ENCODE assay signal across 1 cellular context in the genomic region with DNA sequence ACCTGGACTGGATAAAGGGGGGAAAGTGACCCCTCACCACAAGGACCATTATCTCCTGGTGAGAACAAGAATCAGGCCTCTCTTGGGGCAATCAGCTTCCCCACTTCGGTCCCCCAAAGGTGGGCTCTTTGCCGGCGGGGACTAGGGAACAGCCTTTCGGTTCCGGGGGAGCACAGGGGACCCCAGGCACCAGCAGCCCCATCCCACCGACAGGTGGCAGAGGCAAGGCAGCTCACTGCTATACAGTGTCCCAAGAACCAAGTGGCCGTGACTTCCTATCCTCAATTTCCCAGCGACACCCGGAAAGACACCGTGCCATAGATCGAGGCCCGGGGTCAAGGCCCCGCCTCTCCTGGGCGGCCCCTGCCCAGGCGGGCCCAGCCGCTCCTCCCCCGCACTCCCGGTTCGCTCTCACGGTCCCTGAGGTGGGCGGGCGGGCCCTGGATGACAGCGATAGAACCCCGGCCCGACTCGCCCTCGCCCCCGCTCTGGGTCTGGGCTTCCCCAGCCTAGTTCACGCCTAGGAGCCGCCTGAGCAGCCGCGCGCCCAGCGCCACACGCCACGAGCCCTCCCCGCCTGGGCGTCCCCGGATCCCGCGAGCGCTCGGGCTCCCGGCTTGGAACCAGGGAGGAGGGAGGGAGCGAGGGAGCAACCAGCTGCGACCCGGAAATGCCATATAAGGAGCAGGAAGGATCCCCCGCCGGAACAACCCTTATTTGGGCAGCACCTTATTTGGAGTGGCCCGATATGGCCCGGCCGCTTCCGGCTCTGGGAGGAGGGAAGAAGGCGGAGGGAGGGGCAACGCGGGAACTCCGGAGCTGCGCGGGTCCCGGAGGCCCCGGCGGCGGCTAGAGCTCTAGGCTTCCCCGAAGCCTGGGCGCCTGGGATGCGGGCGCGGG.
TF ChIP-seq lines count a peak whose summit lies in the region.

No MANE protein-coding gene starts in this region.

TF ChIP-seq in WTC11, 78 proteins besides CTCF, POLR2A, EP300 and RAD21 (continued from another document):
- TF ChIP-seq, protein P1, sequence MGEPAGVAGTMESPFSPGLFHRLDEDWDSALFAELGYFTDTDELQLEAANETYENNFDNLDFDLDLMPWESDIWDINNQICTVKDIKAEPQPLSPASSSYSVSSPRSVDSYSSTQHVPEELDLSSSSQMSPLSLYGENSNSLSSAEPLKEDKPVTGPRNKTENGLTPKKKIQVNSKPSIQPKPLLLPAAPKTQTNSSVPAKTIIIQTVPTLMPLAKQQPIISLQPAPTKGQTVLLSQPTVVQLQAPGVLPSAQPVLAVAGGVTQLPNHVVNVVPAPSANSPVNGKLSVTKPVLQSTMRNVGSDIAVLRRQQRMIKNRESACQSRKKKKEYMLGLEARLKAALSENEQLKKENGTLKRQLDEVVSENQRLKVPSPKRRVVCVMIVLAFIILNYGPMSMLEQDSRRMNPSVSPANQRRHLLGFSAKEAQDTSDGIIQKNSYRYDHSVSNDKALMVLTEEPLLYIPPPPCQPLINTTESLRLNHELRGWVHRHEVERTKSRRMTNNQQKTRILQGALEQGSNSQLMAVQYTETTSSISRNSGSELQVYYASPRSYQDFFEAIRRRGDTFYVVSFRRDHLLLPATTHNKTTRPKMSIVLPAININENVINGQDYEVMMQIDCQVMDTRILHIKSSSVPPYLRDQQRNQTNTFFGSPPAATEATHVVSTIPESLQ (CRISPR knock-in tag; IDR thresholded peaks at IDR 0.05), result no peak
- no peak for TF ChIP-seq GTF2I (CRISPR knock-in tag; conservative IDR thresholded peaks at IDR 0.05)
- 0 out of 2 replicates have a peak, but pooled peaks have one; percentile 22 for TF ChIP-seq HMGA2 (CRISPR knock-in tag; IDR thresholded peaks at IDR 0.05)
- TF ChIP-seq, protein P2, sequence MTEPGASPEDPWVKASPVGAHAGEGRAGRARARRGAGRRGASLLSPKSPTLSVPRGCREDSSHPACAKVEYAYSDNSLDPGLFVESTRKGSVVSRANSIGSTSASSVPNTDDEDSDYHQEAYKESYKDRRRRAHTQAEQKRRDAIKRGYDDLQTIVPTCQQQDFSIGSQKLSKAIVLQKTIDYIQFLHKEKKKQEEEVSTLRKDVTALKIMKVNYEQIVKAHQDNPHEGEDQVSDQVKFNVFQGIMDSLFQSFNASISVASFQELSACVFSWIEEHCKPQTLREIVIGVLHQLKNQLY (CRISPR knock-in tag; IDR thresholded peaks at IDR 0.05), result no peak
- peak; percentile 7; the same call in 1 of the 2 replicates for TF ChIP-seq SMAD3 (CRISPR knock-in tag; IDR thresholded peaks at IDR 0.05; ENCODE audit: borderline replicate concordance)
- no peak for TF ChIP-seq ELF4 (CRISPR knock-in tag; IDR thresholded peaks at IDR 0.05; ENCODE audit: low read depth)
- no peak for TF ChIP-seq PRRX2 (CRISPR knock-in tag; IDR thresholded peaks at IDR 0.05)
- TF ChIP-seq, protein P3, sequence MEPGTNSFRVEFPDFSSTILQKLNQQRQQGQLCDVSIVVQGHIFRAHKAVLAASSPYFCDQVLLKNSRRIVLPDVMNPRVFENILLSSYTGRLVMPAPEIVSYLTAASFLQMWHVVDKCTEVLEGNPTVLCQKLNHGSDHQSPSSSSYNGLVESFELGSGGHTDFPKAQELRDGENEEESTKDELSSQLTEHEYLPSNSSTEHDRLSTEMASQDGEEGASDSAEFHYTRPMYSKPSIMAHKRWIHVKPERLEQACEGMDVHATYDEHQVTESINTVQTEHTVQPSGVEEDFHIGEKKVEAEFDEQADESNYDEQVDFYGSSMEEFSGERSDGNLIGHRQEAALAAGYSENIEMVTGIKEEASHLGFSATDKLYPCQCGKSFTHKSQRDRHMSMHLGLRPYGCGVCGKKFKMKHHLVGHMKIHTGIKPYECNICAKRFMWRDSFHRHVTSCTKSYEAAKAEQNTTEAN (CRISPR knock-in tag; IDR thresholded peaks at IDR 0.05), result no peak
- peak; percentile 69; the same call in 1 of the 2 replicates for TF ChIP-seq ZNF263 (CRISPR knock-in tag; IDR thresholded peaks at IDR 0.05; ENCODE audit: low read depth)
- TF ChIP-seq CBFB (CRISPR knock-in tag; IDR thresholded peaks at IDR 0.05; ENCODE audit: low read depth), result no peak
- no peak for TF ChIP-seq ATF1 (CRISPR knock-in tag; IDR thresholded peaks at IDR 0.05)
- TF ChIP-seq, protein P4, sequence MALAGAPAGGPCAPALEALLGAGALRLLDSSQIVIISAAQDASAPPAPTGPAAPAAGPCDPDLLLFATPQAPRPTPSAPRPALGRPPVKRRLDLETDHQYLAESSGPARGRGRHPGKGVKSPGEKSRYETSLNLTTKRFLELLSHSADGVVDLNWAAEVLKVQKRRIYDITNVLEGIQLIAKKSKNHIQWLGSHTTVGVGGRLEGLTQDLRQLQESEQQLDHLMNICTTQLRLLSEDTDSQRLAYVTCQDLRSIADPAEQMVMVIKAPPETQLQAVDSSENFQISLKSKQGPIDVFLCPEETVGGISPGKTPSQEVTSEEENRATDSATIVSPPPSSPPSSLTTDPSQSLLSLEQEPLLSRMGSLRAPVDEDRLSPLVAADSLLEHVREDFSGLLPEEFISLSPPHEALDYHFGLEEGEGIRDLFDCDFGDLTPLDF (CRISPR knock-in tag; IDR thresholded peaks at IDR 0.05), result no peak
- TF ChIP-seq EMX1 (CRISPR knock-in tag; IDR thresholded peaks at IDR 0.05), result 0 out of 2 replicates have a peak, but pooled peaks have one; percentile 11
- peak; percentile 11; the same call in 1 of the 2 replicates for TF ChIP-seq FOXK1 (CRISPR knock-in tag; IDR thresholded peaks at IDR 0.05)
- TF ChIP-seq, protein P5, sequence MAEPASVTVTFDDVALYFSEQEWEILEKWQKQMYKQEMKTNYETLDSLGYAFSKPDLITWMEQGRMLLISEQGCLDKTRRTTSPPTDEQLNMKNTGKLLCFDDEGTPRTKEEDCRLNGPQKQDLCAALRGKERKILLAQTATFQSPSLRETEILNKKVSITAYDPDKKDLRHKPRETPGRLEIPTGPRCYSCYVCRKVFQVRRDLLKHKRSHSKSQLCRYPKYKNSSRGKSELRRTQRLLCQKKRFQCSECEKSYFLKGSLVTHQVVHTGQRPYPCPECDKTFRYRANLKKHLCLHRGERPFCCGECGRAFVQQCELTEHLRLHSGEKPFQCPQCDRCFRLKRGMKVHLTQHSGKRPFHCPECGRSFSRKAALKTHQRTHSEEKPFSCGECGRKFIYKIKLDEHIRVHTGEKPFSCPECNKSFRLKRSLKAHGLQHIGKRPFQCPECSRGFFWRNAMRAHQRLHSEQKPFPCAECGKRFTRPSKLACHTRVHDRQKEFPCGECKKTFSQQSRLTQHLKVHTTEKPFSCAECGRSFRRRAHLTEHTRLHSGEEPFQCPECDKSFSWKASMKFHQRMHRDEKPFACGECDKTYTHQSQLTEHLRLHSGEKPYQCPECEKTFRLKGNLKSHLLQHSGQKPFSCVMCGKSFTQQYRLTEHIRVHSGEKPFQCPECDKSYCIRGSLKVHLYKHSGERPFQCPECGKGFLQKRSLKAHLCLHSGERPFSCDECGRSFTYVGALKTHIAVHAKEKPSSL (CRISPR knock-in tag; conservative IDR thresholded peaks at IDR 0.05), result no peak
- TF ChIP-seq, protein P6, sequence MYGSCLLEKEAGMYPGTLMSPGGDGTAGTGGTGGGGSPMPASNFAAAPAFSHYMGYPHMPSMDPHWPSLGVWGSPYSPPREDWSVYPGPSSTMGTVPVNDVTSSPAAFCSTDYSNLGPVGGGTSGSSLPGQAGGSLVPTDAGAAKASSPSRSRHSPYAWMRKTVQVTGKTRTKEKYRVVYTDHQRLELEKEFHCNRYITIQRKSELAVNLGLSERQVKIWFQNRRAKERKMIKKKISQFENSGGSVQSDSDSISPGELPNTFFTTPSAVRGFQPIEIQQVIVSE (CRISPR knock-in tag; IDR thresholded peaks at IDR 0.05; ENCODE audit: borderline replicate concordance), result no peak
- TF ChIP-seq GABPB1 (CRISPR knock-in tag; IDR thresholded peaks at IDR 0.05), result peak; percentile 50
- TF ChIP-seq, protein P7, sequence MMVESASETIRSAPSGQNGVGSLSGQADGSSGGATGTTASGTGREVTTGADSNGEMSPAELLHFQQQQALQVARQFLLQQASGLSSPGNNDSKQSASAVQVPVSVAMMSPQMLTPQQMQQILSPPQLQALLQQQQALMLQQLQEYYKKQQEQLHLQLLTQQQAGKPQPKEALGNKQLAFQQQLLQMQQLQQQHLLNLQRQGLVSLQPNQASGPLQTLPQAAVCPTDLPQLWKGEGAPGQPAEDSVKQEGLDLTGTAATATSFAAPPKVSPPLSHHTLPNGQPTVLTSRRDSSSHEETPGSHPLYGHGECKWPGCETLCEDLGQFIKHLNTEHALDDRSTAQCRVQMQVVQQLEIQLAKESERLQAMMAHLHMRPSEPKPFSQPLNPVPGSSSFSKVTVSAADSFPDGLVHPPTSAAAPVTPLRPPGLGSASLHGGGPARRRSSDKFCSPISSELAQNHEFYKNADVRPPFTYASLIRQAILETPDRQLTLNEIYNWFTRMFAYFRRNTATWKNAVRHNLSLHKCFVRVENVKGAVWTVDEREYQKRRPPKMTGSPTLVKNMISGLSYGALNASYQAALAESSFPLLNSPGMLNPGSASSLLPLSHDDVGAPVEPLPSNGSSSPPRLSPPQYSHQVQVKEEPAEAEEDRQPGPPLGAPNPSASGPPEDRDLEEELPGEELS (CRISPR knock-in tag; IDR thresholded peaks at IDR 0.05), result 0 out of 2 replicates have a peak, but pooled peaks have one; percentile 3
- peak; percentile 60 for TF ChIP-seq SP1 (CRISPR knock-in tag; conservative IDR thresholded peaks at IDR 0.05)
- no peak for TF ChIP-seq JUN (CRISPR knock-in tag; IDR thresholded peaks at IDR 0.05)
- TF ChIP-seq, protein P8, sequence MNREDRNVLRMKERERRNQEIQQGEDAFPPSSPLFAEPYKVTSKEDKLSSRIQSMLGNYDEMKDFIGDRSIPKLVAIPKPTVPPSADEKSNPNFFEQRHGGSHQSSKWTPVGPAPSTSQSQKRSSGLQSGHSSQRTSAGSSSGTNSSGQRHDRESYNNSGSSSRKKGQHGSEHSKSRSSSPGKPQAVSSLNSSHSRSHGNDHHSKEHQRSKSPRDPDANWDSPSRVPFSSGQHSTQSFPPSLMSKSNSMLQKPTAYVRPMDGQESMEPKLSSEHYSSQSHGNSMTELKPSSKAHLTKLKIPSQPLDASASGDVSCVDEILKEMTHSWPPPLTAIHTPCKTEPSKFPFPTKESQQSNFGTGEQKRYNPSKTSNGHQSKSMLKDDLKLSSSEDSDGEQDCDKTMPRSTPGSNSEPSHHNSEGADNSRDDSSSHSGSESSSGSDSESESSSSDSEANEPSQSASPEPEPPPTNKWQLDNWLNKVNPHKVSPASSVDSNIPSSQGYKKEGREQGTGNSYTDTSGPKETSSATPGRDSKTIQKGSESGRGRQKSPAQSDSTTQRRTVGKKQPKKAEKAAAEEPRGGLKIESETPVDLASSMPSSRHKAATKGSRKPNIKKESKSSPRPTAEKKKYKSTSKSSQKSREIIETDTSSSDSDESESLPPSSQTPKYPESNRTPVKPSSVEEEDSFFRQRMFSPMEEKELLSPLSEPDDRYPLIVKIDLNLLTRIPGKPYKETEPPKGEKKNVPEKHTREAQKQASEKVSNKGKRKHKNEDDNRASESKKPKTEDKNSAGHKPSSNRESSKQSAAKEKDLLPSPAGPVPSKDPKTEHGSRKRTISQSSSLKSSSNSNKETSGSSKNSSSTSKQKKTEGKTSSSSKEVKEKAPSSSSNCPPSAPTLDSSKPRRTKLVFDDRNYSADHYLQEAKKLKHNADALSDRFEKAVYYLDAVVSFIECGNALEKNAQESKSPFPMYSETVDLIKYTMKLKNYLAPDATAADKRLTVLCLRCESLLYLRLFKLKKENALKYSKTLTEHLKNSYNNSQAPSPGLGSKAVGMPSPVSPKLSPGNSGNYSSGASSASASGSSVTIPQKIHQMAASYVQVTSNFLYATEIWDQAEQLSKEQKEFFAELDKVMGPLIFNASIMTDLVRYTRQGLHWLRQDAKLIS (CRISPR knock-in tag; IDR thresholded peaks at IDR 0.05; ENCODE audit: borderline replicate concordance), result no peak
- TF ChIP-seq, protein P9, sequence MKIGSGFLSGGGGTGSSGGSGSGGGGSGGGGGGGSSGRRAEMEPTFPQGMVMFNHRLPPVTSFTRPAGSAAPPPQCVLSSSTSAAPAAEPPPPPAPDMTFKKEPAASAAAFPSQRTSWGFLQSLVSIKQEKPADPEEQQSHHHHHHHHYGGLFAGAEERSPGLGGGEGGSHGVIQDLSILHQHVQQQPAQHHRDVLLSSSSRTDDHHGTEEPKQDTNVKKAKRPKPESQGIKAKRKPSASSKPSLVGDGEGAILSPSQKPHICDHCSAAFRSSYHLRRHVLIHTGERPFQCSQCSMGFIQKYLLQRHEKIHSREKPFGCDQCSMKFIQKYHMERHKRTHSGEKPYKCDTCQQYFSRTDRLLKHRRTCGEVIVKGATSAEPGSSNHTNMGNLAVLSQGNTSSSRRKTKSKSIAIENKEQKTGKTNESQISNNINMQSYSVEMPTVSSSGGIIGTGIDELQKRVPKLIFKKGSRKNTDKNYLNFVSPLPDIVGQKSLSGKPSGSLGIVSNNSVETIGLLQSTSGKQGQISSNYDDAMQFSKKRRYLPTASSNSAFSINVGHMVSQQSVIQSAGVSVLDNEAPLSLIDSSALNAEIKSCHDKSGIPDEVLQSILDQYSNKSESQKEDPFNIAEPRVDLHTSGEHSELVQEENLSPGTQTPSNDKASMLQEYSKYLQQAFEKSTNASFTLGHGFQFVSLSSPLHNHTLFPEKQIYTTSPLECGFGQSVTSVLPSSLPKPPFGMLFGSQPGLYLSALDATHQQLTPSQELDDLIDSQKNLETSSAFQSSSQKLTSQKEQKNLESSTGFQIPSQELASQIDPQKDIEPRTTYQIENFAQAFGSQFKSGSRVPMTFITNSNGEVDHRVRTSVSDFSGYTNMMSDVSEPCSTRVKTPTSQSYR (CRISPR knock-in tag; IDR thresholded peaks at IDR 0.05), result no peak
TF ChIP-seq in WTC11: peak in this region for 10.
